Comparison of ENCODE assay signal across 40 cellular contexts in the genomic region with DNA sequence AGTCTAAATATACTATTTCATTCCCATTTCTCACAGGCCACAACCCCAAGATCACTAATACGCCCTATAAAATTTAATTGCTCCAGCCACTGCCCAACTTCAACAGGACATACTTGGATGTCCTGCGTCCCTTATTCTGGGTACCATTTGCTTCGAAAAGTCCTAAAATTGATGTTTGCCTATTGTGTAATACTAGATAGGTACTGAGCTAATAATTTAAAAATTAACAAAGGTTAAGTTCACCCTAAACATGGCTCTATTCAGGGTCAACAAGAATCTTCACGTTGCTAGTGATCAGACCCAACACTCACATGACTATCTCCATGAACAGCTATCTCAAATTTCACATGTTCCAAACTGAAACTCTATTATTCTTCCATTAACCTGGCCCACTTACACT.
"Had no signal": no experiment of that assay in that cellular context is flagged by ENCODE, and none has a peak within 500 bp of the region (broad histone marks: within the 10 kb centered on the region; RNA-seq: fewer than 3 reads in every experiment).

No MANE protein-coding gene starts in this region.

- H3K36me3 Mint-ChIP-seq: activated naive CD4-positive, alpha-beta T cell treated with anti-CD3 and anti-CD28 coated beads, Interleukin-2, amount 10 ng/mL, durations not matched to agents 7 days and 5 days; activated naive CD4-positive, alpha-beta T cell treated with anti-CD3 and anti-CD28 coated beads, Interleukin-2, amount 50 U/mL, for 24 hours; activated naive CD4-positive, alpha-beta T cell treated with anti-CD3 and anti-CD28 coated beads, Interleukin-2, amount 50 U/mL, for 72 hours; activated naive CD8-positive, alpha-beta T cell; activated naive CD8-positive, alpha-beta T cell treated with anti-CD3 and anti-CD28 coated beads for 36 hours; activated naive CD8-positive, alpha-beta T cell treated with anti-CD3 and anti-CD28 coated beads, Interleukin-2, amount 10 ng/mL, durations not matched to agents 7 days and 5 days; brain had no signal

- H3K4me3 ChIP-seq: adrenal gland, ascending aorta, body of pancreas, breast epithelium, cardiac muscle cell had no signal

- H3K4me1 Mint-ChIP-seq: activated naive CD4-positive, alpha-beta T cell treated with anti-CD3 and anti-CD28 coated beads, Interleukin-2, amount 10 ng/mL, durations not matched to agents 7 days and 5 days; activated naive CD4-positive, alpha-beta T cell treated with anti-CD3 and anti-CD28 coated beads, Interleukin-2, amount 50 U/mL, for 24 hours; activated naive CD8-positive, alpha-beta T cell treated with anti-CD3 and anti-CD28 coated beads for 36 hours; activated naive CD8-positive, alpha-beta T cell treated with anti-CD3 and anti-CD28 coated beads, Interleukin-2, amount 10 ng/mL, durations not matched to agents 7 days and 5 days; activated naive CD8-positive, alpha-beta T cell treated with anti-CD3 and anti-CD28 coated beads, Interleukin-2, amount 50 U/mL, for 24 hours; activated T-helper 17 cell treated with anti-CD3 and anti-CD28 coated beads, Interleukin-2, amount 50 U/mL, for 72 hours; central memory CD8-positive, alpha-beta T cell had no signal

- H3K36me3 ChIP-seq: adrenal gland, ascending aorta, brain microvascular endothelial cell, breast epithelium, cardiac muscle cell had no signal

- H3K27me3 Mint-ChIP-seq: activated naive CD4-positive, alpha-beta T cell treated with anti-CD3 and anti-CD28 coated beads, Interleukin-2, amount 10 ng/mL, durations not matched to agents 7 days and 5 days; activated naive CD4-positive, alpha-beta T cell treated with anti-CD3 and anti-CD28 coated beads, Interleukin-2, amount 50 U/mL, for 24 hours; activated naive CD8-positive, alpha-beta T cell; activated naive CD8-positive, alpha-beta T cell treated with anti-CD3 and anti-CD28 coated beads for 36 hours; activated naive CD8-positive, alpha-beta T cell treated with anti-CD3 and anti-CD28 coated beads, Interleukin-2, amount 10 ng/mL, durations not matched to agents 7 days and 5 days; activated naive CD8-positive, alpha-beta T cell treated with anti-CD3 and anti-CD28 coated beads, Interleukin-2, amount 50 U/mL, for 24 hours; activated T-cell treated with anti-CD3 and anti-CD28 coated beads, Interleukin-2, amount 50 U/mL, for 24 hours; activated T-helper 17 cell treated with anti-CD3 and anti-CD28 coated beads, Interleukin-2, amount 50 U/mL, for 72 hours; brain; central memory CD8-positive, alpha-beta T cell had no signal

- ATAC-seq: activated naive CD4-positive, alpha-beta T cell treated with anti-CD3 and anti-CD28 coated beads, Interleukin-2, amount 50 U/mL, for 72 hours; activated naive CD8-positive, alpha-beta T cell treated with anti-CD3 and anti-CD28 coated beads, Interleukin-2, amount 50 U/mL, for 24 hours; activated T-cell treated with anti-CD3 and anti-CD28 coated beads, Interleukin-2, amount 50 U/mL, for 4 hours; activated T-cell treated with anti-CD3 and anti-CD28 coated beads, Interleukin-2, amount 50 U/mL, for 72 hours; activated T-helper 17 cell treated with anti-CD3 and anti-CD28 coated beads, Interleukin-2, amount 50 U/mL, for 72 hours; body of pancreas had no signal

- H3K4me3 Mint-ChIP-seq: activated naive CD4-positive, alpha-beta T cell treated with anti-CD3 and anti-CD28 coated beads for 36 hours; activated naive CD4-positive, alpha-beta T cell treated with anti-CD3 and anti-CD28 coated beads, Interleukin-2, amount 10 ng/mL, durations not matched to agents 7 days and 5 days; activated naive CD4-positive, alpha-beta T cell treated with anti-CD3 and anti-CD28 coated beads, Interleukin-2, amount 50 U/mL, for 24 hours; activated naive CD8-positive, alpha-beta T cell; activated naive CD8-positive, alpha-beta T cell treated with anti-CD3 and anti-CD28 coated beads for 36 hours; activated naive CD8-positive, alpha-beta T cell treated with anti-CD3 and anti-CD28 coated beads, Interleukin-2, amount 10 ng/mL, durations not matched to agents 7 days and 5 days; activated naive CD8-positive, alpha-beta T cell treated with anti-CD3 and anti-CD28 coated beads, Interleukin-2, amount 50 U/mL, for 24 hours; activated T-cell treated with anti-CD3 and anti-CD28 coated beads, Interleukin-2, amount 50 U/mL, for 24 hours; activated T-cell treated with anti-CD3 and anti-CD28 coated beads, Interleukin-2, amount 50 U/mL, for 4 hours; activated T-cell treated with anti-CD3 and anti-CD28 coated beads, Interleukin-2, amount 50 U/mL, for 72 hours; activated T-helper 1 cell treated with anti-CD3 and anti-CD28 coated beads, Interleukin-12 subunit alpha, Interleukin-12 subunit beta, Interleukin-2, Interleukin-4 antibody, amounts not matched to agents 30 ng/mL and 10 ng/mL and 1 ng/mL, durations not matched to agents 14 hours and 24 hours and 36 hours; activated T-helper 17 cell treated with anti-CD3 and anti-CD28 coated beads, Interleukin-2, amount 50 U/mL, for 72 hours; brain; central memory CD8-positive, alpha-beta T cell had no signal

- H3K4me1 ChIP-seq: adrenal gland, ascending aorta, body of pancreas, breast epithelium had no signal

- H3K9me3 Mint-ChIP-seq: activated naive CD4-positive, alpha-beta T cell treated with anti-CD3 and anti-CD28 coated beads for 36 hours; activated naive CD4-positive, alpha-beta T cell treated with anti-CD3 and anti-CD28 coated beads, Interleukin-2, amount 10 ng/mL, durations not matched to agents 7 days and 5 days; activated naive CD4-positive, alpha-beta T cell treated with anti-CD3 and anti-CD28 coated beads, Interleukin-2, amount 50 U/mL, for 24 hours; activated naive CD4-positive, alpha-beta T cell treated with anti-CD3 and anti-CD28 coated beads, Interleukin-2, amount 50 U/mL, for 72 hours; activated naive CD8-positive, alpha-beta T cell treated with anti-CD3 and anti-CD28 coated beads for 36 hours; activated naive CD8-positive, alpha-beta T cell treated with anti-CD3 and anti-CD28 coated beads, Interleukin-2, amount 10 ng/mL, durations not matched to agents 7 days and 5 days; activated naive CD8-positive, alpha-beta T cell treated with anti-CD3 and anti-CD28 coated beads, Interleukin-2, amount 50 U/mL, for 24 hours; activated T-cell treated with anti-CD3 and anti-CD28 coated beads, Interleukin-2, amount 50 U/mL, for 24 hours; activated T-cell treated with anti-CD3 and anti-CD28 coated beads, Interleukin-2, amount 50 U/mL, for 4 hours; activated T-helper 1 cell treated with anti-CD3 and anti-CD28 coated beads, Interleukin-12 subunit alpha, Interleukin-12 subunit beta, Interleukin-2, Interleukin-4 antibody, amounts not matched to agents 30 ng/mL and 10 ng/mL and 1 ng/mL, durations not matched to agents 14 hours and 24 hours and 36 hours; activated T-helper 17 cell treated with anti-CD3 and anti-CD28 coated beads, Interleukin-2, amount 50 U/mL, for 72 hours; activated T-helper 2 cell treated with anti-CD3 and anti-CD28 coated beads, Interferon-gamma antibody, Interleukin-2, Interleukin-4, amounts not matched to agents 10 μg/mL and 5 μg/mL and 100 μg/mL, durations not matched to agents 14 hours and 24 hours and 36 hours; brain; central memory CD8-positive, alpha-beta T cell had no signal

- H3K9me3 ChIP-seq: adrenal gland, ascending aorta, body of pancreas, breast epithelium had no signal

- FAIRE-seq: astrocyte, bronchial epithelial cell had no signal

- H3K27ac Mint-ChIP-seq: activated naive CD4-positive, alpha-beta T cell treated with anti-CD3 and anti-CD28 coated beads for 36 hours; activated naive CD4-positive, alpha-beta T cell treated with anti-CD3 and anti-CD28 coated beads, Interleukin-2, amount 10 ng/mL, durations not matched to agents 7 days and 5 days; activated naive CD4-positive, alpha-beta T cell treated with anti-CD3 and anti-CD28 coated beads, Interleukin-2, amount 50 U/mL, for 24 hours; activated naive CD4-positive, alpha-beta T cell treated with anti-CD3 and anti-CD28 coated beads, Interleukin-2, amount 50 U/mL, for 72 hours; activated naive CD8-positive, alpha-beta T cell; activated naive CD8-positive, alpha-beta T cell treated with anti-CD3 and anti-CD28 coated beads for 36 hours; activated naive CD8-positive, alpha-beta T cell treated with anti-CD3 and anti-CD28 coated beads, Interleukin-2, amount 10 ng/mL, durations not matched to agents 7 days and 5 days; activated naive CD8-positive, alpha-beta T cell treated with anti-CD3 and anti-CD28 coated beads, Interleukin-2, amount 50 U/mL, for 24 hours; activated T-cell treated with anti-CD3 and anti-CD28 coated beads, Interleukin-2, amount 50 U/mL, for 24 hours; activated T-cell treated with anti-CD3 and anti-CD28 coated beads, Interleukin-2, amount 50 U/mL, for 72 hours; activated T-helper 1 cell treated with anti-CD3 and anti-CD28 coated beads, Interleukin-12 subunit alpha, Interleukin-12 subunit beta, Interleukin-2, Interleukin-4 antibody, amounts not matched to agents 30 ng/mL and 10 ng/mL and 1 ng/mL, durations not matched to agents 14 hours and 24 hours and 36 hours; activated T-helper 17 cell treated with anti-CD3 and anti-CD28 coated beads, Interleukin-2, amount 50 U/mL, for 72 hours; activated T-helper 2 cell treated with anti-CD3 and anti-CD28 coated beads, Interferon-gamma antibody, Interleukin-2, Interleukin-4, amounts not matched to agents 10 μg/mL and 5 μg/mL and 100 μg/mL, durations not matched to agents 14 hours and 24 hours and 36 hours had no signal

- H3K27me3 ChIP-seq: adrenal gland, ascending aorta, body of pancreas, brain microvascular endothelial cell, breast epithelium, cardiac muscle cell had no signal

- H3K27ac ChIP-seq: adrenal gland, ascending aorta, body of pancreas, brain microvascular endothelial cell, breast epithelium, cardiac muscle cell had no signal

- DNase-seq: activated effector memory CD4-positive, alpha-beta T cell treated with anti-CD3 and anti-CD28 coated beads, Interleukin-2, amount 50 U/mL, for 16 hours; activated effector memory CD4-positive, alpha-beta T cell treated with Interleukin-2 at 50 U/mL for 16 hours; activated gamma-delta T cell; activated gamma-delta T cell treated with Interleukin-2 at 50 U/mL for 16 hours; activated naive CD4-positive, alpha-beta T cell; activated naive CD4-positive, alpha-beta T cell treated with anti-CD3 and anti-CD28 coated beads for 36 hours; activated naive CD4-positive, alpha-beta T cell treated with anti-CD3 and anti-CD28 coated beads, Interleukin-2, amount 10 ng/mL, durations not matched to agents 7 days and 5 days; activated naive CD4-positive, alpha-beta T cell treated with anti-CD3 and anti-CD28 coated beads, Interleukin-2, amount 50 U/mL, for 16 hours; activated naive CD4-positive, alpha-beta T cell treated with Interleukin-2 at 50 U/mL for 16 hours; activated naive CD8-positive, alpha-beta T cell treated with anti-CD3 and anti-CD28 coated beads for 36 hours; activated naive CD8-positive, alpha-beta T cell treated with anti-CD3 and anti-CD28 coated beads, Interleukin-2, amount 10 ng/mL, durations not matched to agents 7 days and 5 days; activated naive CD8-positive, alpha-beta T cell treated with anti-CD3 and anti-CD28 coated beads, Interleukin-2, amount 50 U/mL, for 24 hours; activated T-cell treated with anti-CD3 and anti-CD28 coated beads, Interleukin-2, amount 50 U/mL, for 1 hour; activated T-cell treated with anti-CD3 and anti-CD28 coated beads, Interleukin-2, amount 50 U/mL, for 24 hours; activated T-cell treated with anti-CD3 and anti-CD28 coated beads, Interleukin-2, amount 50 U/mL, for 4 hours; activated T-cell treated with anti-CD3 and anti-CD28 coated beads, Interleukin-2, amount 50 U/mL, for 48 hours; activated T-cell treated with anti-CD3 and anti-CD28 coated beads, Interleukin-2, amount 50 U/mL, for 72 hours; adrenal gland; amniotic stem cell; amygdala; anterior cingulate cortex; aorta; body of pancreas; brain microvascular endothelial cell; caudate nucleus; central memory CD4-positive, alpha-beta T cell; cerebellar nuclear complex had no signal
